Comparison of ENCODE assay signal across 8 cellular contexts in genomic region chr6:145115638-145116037, GRCh38.
"Had no signal": no experiment of that assay in that cellular context is flagged by ENCODE, and none has a peak within 500 bp of the region (broad histone marks: within the 10 kb centered on the region; RNA-seq: fewer than 3 reads in every experiment).

No MANE protein-coding gene starts in this region.

- FAIRE-seq: G401.6, GM12878, GM12891, GM12892, GM18507, GM19239 had no signal

- ATAC-seq: GM12878 had no signal

- H3K4me3 ChIP-seq: GM12878 had no signal

- DNase-seq: GDM1, GF-D8 had no signal
